1 cellular context compared by ENCODE assay signal in genomic region chr2:30147715-30148611, GRCh38.
TF ChIP-seq lines count a peak whose summit lies in the region.

No MANE protein-coding gene starts in this region.

TF ChIP-seq in K562, 482 proteins besides CTCF, POLR2A, EP300 and RAD21 (continued from another document and continues in another):
- no peak for TF ChIP-seq AFF4 (CRISPR knock-in tag; IDR thresholded peaks at IDR 0.05)
- no peak for TF ChIP-seq SIRT6 (IDR thresholded peaks at IDR 0.05; ENCODE audit: low read depth, low read length)
- no peak for TF ChIP-seq NFRKB (IDR thresholded peaks at IDR 0.05; ENCODE audit: low read depth)
- TF ChIP-seq PHB (CRISPR knock-in tag; IDR thresholded peaks at IDR 0.05): no peak
- TF ChIP-seq NCOA4 (IDR thresholded peaks at IDR 0.05; ENCODE audit: partially characterized antibody): no peak
- TF ChIP-seq SETDB1 (IDR thresholded peaks at IDR 0.05; ENCODE audit: low read length): no peak
- TF ChIP-seq ZNF133 (CRISPR knock-in tag; IDR thresholded peaks at IDR 0.05): no peak
- no peak for TF ChIP-seq PPARD (CRISPR knock-in tag; IDR thresholded peaks at IDR 0.05)
- no peak for TF ChIP-seq KDM2B (CRISPR knock-in tag; IDR thresholded peaks at IDR 0.05)
- TF ChIP-seq RBM34 (IDR thresholded peaks at IDR 0.05; ENCODE audit: borderline replicate concordance, insufficient read depth, low read length): no peak
- TF ChIP-seq SMAD2 (IDR thresholded peaks at IDR 0.05; ENCODE audit: low read depth, low read length): no peak
- TF ChIP-seq ZFX (CRISPR knock-in tag; IDR thresholded peaks at IDR 0.05): no peak
- no peak for TF ChIP-seq TARDBP (IDR thresholded peaks at IDR 0.05)
- TF ChIP-seq MLX (CRISPR knock-in tag; conservative IDR thresholded peaks at IDR 0.05): no peak
- no peak for TF ChIP-seq TAL1 (IDR thresholded peaks at IDR 0.05)
- no peak; the same call in 1 of the 2 replicates for TF ChIP-seq CBFA2T2 (conservative IDR thresholded peaks at IDR 0.05)
- peak; percentile 67 for TF ChIP-seq VEZF1 (CRISPR knock-in tag; IDR thresholded peaks at IDR 0.05)
- no peak for TF ChIP-seq SMARCA4 (IDR thresholded peaks at IDR 0.05)
- no peak for TF ChIP-seq SMARCA5 (IDR thresholded peaks at IDR 0.05)
- TF ChIP-seq RBM17 (IDR thresholded peaks at IDR 0.05; ENCODE audit: borderline replicate concordance, low read depth, low read length): no peak
- no peak for TF ChIP-seq BDP1 (IDR thresholded peaks at IDR 0.05; ENCODE audit: insufficient read depth, insufficient read length)
- TF ChIP-seq DLX4 (CRISPR knock-in tag; IDR thresholded peaks at IDR 0.05): no peak
- TF ChIP-seq ZNF512 (tag; IDR thresholded peaks at IDR 0.05): no peak
- TF ChIP-seq MTF1 (CRISPR knock-in tag; IDR thresholded peaks at IDR 0.05; ENCODE audit: borderline replicate concordance): no peak
- TF ChIP-seq ZNF707 (CRISPR knock-in tag; conservative IDR thresholded peaks at IDR 0.05): no peak
- TF ChIP-seq NR3C1 (CRISPR knock-in tag; IDR thresholded peaks at IDR 0.05): no peak
- no peak for TF ChIP-seq ZNF318 (IDR thresholded peaks at IDR 0.05; ENCODE audit: borderline replicate concordance in 1 of 2, low read depth in 1 of 2)
- TF ChIP-seq ZNF780A (CRISPR knock-in tag; IDR thresholded peaks at IDR 0.05): no peak
- TF ChIP-seq NCOA2 (IDR thresholded peaks at IDR 0.05; ENCODE audit: partially characterized antibody in 2 of 2): no peak
- TF ChIP-seq BRD9 (IDR thresholded peaks at IDR 0.05; ENCODE audit: low read depth, partially characterized antibody): no peak
- peak; percentile 19; the same call in 1 of the 2 replicates for TF ChIP-seq RBFOX2 (IDR thresholded peaks at IDR 0.05; ENCODE audit: low read depth, low read length)
- TF ChIP-seq RB1 (IDR thresholded peaks at IDR 0.05; ENCODE audit: low read depth): 0 out of 2 replicates have a peak, but pooled peaks have one; percentile 73
- TF ChIP-seq ZNF76 (CRISPR knock-in tag; IDR thresholded peaks at IDR 0.05; ENCODE audit: borderline replicate concordance): no peak
- TF ChIP-seq E2F3 (CRISPR knock-in tag; IDR thresholded peaks at IDR 0.05): no peak
- no peak for TF ChIP-seq SMARCC2 (IDR thresholded peaks at IDR 0.05; ENCODE audit: low read depth)
- TF ChIP-seq DMBX1 (CRISPR knock-in tag; IDR thresholded peaks at IDR 0.05; ENCODE audit: borderline replicate concordance): no peak
- TF ChIP-seq HES1 (IDR thresholded peaks at IDR 0.05; ENCODE audit: low read depth): no peak
- TF ChIP-seq ILF3 (IDR thresholded peaks at IDR 0.05; ENCODE audit: borderline replicate concordance): no peak
- peak; percentile 78 for TF ChIP-seq TFE3 (CRISPR knock-in tag; IDR thresholded peaks at IDR 0.05)
- TF ChIP-seq ZNF639 (CRISPR knock-in tag; conservative IDR thresholded peaks at IDR 0.05 in 1 of 2, IDR thresholded peaks at IDR 0.05 in 1 of 2): peak in 1 of 2 experiments; percentile 56; a peak in 1 of 4 replicates
- TF ChIP-seq ERF (CRISPR knock-in tag; IDR thresholded peaks at IDR 0.05): no peak
- no peak for TF ChIP-seq BRF2 (IDR thresholded peaks at IDR 0.05; ENCODE audit: borderline replicate concordance, insufficient read depth, insufficient read length)
